In genomic region chr3:53478166-53478830, GRCh38 we compare ENCODE assay signal across 1 cellular context.
TF ChIP-seq lines count a peak whose summit lies in the region.

No MANE protein-coding gene starts in this region.

TF ChIP-seq in HepG2, 621 proteins besides CTCF, POLR2A, EP300 and RAD21 (continued from another document and continues in another):
- TF ChIP-seq, protein P1, sequence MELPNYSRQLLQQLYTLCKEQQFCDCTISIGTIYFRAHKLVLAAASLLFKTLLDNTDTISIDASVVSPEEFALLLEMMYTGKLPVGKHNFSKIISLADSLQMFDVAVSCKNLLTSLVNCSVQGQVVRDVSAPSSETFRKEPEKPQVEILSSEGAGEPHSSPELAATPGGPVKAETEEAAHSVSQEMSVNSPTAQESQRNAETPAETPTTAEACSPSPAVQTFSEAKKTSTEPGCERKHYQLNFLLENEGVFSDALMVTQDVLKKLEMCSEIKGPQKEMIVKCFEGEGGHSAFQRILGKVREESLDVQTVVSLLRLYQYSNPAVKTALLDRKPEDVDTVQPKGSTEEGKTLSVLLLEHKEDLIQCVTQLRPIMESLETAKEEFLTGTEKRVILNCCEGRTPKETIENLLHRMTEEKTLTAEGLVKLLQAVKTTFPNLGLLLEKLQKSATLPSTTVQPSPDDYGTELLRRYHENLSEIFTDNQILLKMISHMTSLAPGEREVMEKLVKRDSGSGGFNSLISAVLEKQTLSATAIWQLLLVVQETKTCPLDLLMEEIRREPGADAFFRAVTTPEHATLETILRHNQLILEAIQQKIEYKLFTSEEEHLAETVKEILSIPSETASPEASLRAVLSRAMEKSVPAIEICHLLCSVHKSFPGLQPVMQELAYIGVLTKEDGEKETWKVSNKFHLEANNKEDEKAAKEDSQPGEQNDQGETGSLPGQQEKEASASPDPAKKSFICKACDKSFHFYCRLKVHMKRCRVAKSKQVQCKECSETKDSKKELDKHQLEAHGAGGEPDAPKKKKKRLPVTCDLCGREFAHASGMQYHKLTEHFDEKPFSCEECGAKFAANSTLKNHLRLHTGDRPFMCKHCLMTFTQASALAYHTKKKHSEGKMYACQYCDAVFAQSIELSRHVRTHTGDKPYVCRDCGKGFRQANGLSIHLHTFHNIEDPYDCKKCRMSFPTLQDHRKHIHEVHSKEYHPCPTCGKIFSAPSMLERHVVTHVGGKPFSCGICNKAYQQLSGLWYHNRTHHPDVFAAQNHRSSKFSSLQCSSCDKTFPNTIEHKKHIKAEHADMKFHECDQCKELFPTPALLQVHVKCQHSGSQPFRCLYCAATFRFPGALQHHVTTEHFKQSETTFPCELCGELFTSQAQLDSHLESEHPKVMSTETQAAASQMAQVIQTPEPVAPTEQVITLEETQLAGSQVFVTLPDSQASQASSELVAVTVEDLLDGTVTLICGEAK (IDR thresholded peaks at IDR 0.05) = no peak
- TF ChIP-seq, protein P1 (CRISPR knock-in tag; IDR thresholded peaks at IDR 0.05) = no peak
- TF ChIP-seq NFATC3 (CRISPR knock-in tag; IDR thresholded peaks at IDR 0.05) (no peak), CEBPB (IDR thresholded peaks at IDR 0.05; ENCODE audit: borderline replicate concordance, low read depth, low read length) (peak; percentile 94), LCORL (IDR thresholded peaks at IDR 0.05) (peak; percentile 71), LCORL (CRISPR knock-in tag; IDR thresholded peaks at IDR 0.05) (peak; percentile 52), ZNF547 (CRISPR knock-in tag; IDR thresholded peaks at IDR 0.05) (no peak), MEIS2 (CRISPR knock-in tag; IDR thresholded peaks at IDR 0.05) (peak; percentile 91), FOXK2 (IDR thresholded peaks at IDR 0.05) (peak; percentile 62), MAZ (IDR thresholded peaks at IDR 0.05; ENCODE audit: borderline replicate concordance, low read depth, low read length) (no peak), MAZ (CRISPR knock-in tag; IDR thresholded peaks at IDR 0.05; ENCODE audit: low read depth) (no peak), JDP2 (CRISPR knock-in tag; IDR thresholded peaks at IDR 0.05; ENCODE audit: borderline replicate concordance) (no peak), TOE1 (CRISPR knock-in tag; IDR thresholded peaks at IDR 0.05) (no peak), IKZF1 (IDR thresholded peaks at IDR 0.05) (no peak), KDM5A (IDR thresholded peaks at IDR 0.05; ENCODE audit: borderline replicate concordance, low read length) (no peak), SRSF4 (IDR thresholded peaks at IDR 0.05; ENCODE audit: low read depth, low read length, poor library complexity, severe bottlenecking) (no peak), FOSL1 (CRISPR knock-in tag; IDR thresholded peaks at IDR 0.05; ENCODE audit: borderline replicate concordance) (no peak), ZNF33A (CRISPR knock-in tag; IDR thresholded peaks at IDR 0.05; ENCODE audit: borderline replicate concordance) (no peak), ZNF143 (CRISPR knock-in tag; IDR thresholded peaks at IDR 0.05) (no peak), ZNF660 (CRISPR knock-in tag; IDR thresholded peaks at IDR 0.05; ENCODE audit: borderline replicate concordance, low read depth) (no peak), HBP1 (CRISPR knock-in tag; IDR thresholded peaks at IDR 0.05; ENCODE audit: low read depth) (no peak), CBX5 (CRISPR knock-in tag; IDR thresholded peaks at IDR 0.05; ENCODE audit: borderline replicate concordance) (no peak; the same call in 1 of the 2 replicates), KDM5B (CRISPR knock-in tag; IDR thresholded peaks at IDR 0.05; ENCODE audit: borderline replicate concordance) (no peak), PRPF4 (IDR thresholded peaks at IDR 0.05; ENCODE audit: low read depth, low read length, poor library complexity, severe bottlenecking) (no peak), ZNF75D (CRISPR knock-in tag; IDR thresholded peaks at IDR 0.05; ENCODE audit: borderline replicate concordance) (no peak), KDM2A (CRISPR knock-in tag; IDR thresholded peaks at IDR 0.05; ENCODE audit: borderline replicate concordance, low read depth) (0 out of 2 replicates have a peak, but pooled peaks have one; percentile 29), ERF (CRISPR knock-in tag; IDR thresholded peaks at IDR 0.05) (peak; percentile 65; the same call in 1 of the 2 replicates), KMT2A (CRISPR knock-in tag; IDR thresholded peaks at IDR 0.05) (no peak; the same call in 1 of the 2 replicates), MAFG (CRISPR knock-in tag; IDR thresholded peaks at IDR 0.05) (no peak), RBAK (CRISPR knock-in tag; IDR thresholded peaks at IDR 0.05) (0 out of 2 replicates have a peak, but pooled peaks have one; percentile 15), ZNF597 (CRISPR knock-in tag; IDR thresholded peaks at IDR 0.05) (no peak), ZFP90 (CRISPR knock-in tag; IDR thresholded peaks at IDR 0.05; ENCODE audit: borderline replicate concordance) (no peak), NR0B2 (CRISPR knock-in tag; IDR thresholded peaks at IDR 0.05) (no peak), ZSCAN9 (CRISPR knock-in tag; IDR thresholded peaks at IDR 0.05; ENCODE audit: borderline replicate concordance) (peak; percentile 62; the same call in 1 of the 2 replicates), ZNF781 (CRISPR knock-in tag; IDR thresholded peaks at IDR 0.05; ENCODE audit: borderline replicate concordance, not compliant biosample characterization) (no peak), HCFC1 (IDR thresholded peaks at IDR 0.05; ENCODE audit: low read depth, low read length) (no peak), ZNF746 (CRISPR knock-in tag; IDR thresholded peaks at IDR 0.05) (no peak)
- TF ChIP-seq, protein P2, sequence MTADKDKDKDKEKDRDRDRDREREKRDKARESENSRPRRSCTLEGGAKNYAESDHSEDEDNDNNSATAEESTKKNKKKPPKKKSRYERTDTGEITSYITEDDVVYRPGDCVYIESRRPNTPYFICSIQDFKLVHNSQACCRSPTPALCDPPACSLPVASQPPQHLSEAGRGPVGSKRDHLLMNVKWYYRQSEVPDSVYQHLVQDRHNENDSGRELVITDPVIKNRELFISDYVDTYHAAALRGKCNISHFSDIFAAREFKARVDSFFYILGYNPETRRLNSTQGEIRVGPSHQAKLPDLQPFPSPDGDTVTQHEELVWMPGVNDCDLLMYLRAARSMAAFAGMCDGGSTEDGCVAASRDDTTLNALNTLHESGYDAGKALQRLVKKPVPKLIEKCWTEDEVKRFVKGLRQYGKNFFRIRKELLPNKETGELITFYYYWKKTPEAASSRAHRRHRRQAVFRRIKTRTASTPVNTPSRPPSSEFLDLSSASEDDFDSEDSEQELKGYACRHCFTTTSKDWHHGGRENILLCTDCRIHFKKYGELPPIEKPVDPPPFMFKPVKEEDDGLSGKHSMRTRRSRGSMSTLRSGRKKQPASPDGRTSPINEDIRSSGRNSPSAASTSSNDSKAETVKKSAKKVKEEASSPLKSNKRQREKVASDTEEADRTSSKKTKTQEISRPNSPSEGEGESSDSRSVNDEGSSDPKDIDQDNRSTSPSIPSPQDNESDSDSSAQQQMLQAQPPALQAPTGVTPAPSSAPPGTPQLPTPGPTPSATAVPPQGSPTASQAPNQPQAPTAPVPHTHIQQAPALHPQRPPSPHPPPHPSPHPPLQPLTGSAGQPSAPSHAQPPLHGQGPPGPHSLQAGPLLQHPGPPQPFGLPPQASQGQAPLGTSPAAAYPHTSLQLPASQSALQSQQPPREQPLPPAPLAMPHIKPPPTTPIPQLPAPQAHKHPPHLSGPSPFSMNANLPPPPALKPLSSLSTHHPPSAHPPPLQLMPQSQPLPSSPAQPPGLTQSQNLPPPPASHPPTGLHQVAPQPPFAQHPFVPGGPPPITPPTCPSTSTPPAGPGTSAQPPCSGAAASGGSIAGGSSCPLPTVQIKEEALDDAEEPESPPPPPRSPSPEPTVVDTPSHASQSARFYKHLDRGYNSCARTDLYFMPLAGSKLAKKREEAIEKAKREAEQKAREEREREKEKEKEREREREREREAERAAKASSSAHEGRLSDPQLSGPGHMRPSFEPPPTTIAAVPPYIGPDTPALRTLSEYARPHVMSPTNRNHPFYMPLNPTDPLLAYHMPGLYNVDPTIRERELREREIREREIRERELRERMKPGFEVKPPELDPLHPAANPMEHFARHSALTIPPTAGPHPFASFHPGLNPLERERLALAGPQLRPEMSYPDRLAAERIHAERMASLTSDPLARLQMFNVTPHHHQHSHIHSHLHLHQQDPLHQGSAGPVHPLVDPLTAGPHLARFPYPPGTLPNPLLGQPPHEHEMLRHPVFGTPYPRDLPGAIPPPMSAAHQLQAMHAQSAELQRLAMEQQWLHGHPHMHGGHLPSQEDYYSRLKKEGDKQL (CRISPR knock-in tag; IDR thresholded peaks at IDR 0.05; ENCODE audit: low read depth) = peak; percentile 93
- TF ChIP-seq, protein P3, sequence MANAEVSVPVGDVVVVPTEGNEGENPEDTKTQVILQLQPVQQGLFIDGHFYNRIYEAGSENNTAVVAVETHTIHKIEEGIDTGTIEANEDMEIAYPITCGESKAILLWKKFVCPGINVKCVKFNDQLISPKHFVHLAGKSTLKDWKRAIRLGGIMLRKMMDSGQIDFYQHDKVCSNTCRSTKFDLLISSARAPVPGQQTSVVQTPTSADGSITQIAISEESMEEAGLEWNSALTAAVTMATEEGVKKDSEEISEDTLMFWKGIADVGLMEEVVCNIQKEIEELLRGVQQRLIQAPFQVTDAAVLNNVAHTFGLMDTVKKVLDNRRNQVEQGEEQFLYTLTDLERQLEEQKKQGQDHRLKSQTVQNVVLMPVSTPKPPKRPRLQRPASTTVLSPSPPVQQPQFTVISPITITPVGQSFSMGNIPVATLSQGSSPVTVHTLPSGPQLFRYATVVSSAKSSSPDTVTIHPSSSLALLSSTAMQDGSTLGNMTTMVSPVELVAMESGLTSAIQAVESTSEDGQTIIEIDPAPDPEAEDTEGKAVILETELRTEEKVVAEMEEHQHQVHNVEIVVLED (CRISPR knock-in tag; IDR thresholded peaks at IDR 0.05; ENCODE audit: borderline replicate concordance) = peak; percentile 27; the same call in 1 of the 2 replicates
- TF ChIP-seq, protein P4, sequence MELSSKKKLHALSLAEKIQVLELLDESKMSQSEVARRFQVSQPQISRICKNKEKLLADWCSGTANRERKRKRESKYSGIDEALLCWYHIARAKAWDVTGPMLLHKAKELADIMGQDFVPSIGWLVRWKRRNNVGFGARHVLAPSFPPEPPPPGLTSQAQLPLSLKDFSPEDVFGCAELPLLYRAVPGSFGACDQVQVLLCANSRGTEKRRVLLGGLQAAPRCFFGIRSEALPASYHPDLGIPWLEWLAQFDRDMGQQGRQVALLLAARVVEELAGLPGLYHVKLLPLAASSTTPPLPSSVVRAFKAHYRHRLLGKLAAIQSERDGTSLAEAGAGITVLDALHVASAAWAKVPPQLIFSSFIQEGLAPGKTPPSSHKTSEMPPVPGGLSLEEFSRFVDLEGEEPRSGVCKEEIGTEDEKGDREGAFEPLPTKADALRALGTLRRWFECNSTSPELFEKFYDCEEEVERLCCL (CRISPR knock-in tag; IDR thresholded peaks at IDR 0.05; ENCODE audit: borderline replicate concordance) = no peak
- TF ChIP-seq, protein P5, sequence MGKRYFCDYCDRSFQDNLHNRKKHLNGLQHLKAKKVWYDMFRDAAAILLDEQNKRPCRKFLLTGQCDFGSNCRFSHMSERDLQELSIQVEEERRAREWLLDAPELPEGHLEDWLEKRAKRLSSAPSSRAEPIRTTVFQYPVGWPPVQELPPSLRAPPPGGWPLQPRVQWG (CRISPR knock-in tag; IDR thresholded peaks at IDR 0.05; ENCODE audit: borderline replicate concordance, low read depth) = no peak
- TF ChIP-seq, protein P6, sequence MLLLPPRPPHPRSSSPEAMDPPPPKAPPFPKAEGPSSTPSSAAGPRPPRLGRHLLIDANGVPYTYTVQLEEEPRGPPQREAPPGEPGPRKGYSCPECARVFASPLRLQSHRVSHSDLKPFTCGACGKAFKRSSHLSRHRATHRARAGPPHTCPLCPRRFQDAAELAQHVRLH (CRISPR knock-in tag; IDR thresholded peaks at IDR 0.05; ENCODE audit: borderline replicate concordance, low read depth) = no peak; the same call in 1 of the 2 replicates
